In genomic region chr2:26724004-26724750, GRCh38 we compare ENCODE assay signal across 12 cellular contexts. TPM values are rescaled to one million over a fixed set of nuclear protein-coding genes. Genes with fewer than 3 reads are reported as not detected.
DNase-seq lines count a peak whose midpoint lies in the region; ATAC-seq, FAIRE-seq and TF ChIP-seq lines count a peak whose summit lies in the region.
"Had no signal": no experiment of that assay in that cellular context is flagged by ENCODE, and none has a peak within 500 bp of the region (broad histone marks: within the 10 kb centered on the region; RNA-seq: fewer than 3 reads in every experiment).

No MANE protein-coding gene starts in this region.

- 10% methylated on average over 12 of the region's 14 CpGs for WGBS in K562 (ENCODE audit: insufficient coverage, low coverage, missing lambda C conversion rate)
- WGBS in testis, 2 donors: 36 to 43% methylated on average over 14 of the region's 14 CpGs

- H3K27me3 ChIP-seq in K562 (ENCODE audit: control insufficient read depth in 2 of 2, insufficient read depth in 2 of 2, low read length in 2 of 2): no peaks in the 10 kb centered on the region
- H3K27me3 ChIP-seq in testis: no peaks in the 10 kb centered on the region

- intact Hi-C loops in K562 (cut with micrococcal nuclease) (no loop called here), testis (cut with DNase I; ENCODE audit: low total_unique reads) (no loop called here)

- ATAC-seq in K562 (peak; percentile 85), GM19452 (IDR thresholded peaks at IDR 0.05; ENCODE audit: unreplicated experiment) (no peak), GM18505 (IDR thresholded peaks at IDR 0.05; ENCODE audit: unreplicated experiment) (no peak)

- no peak; the same call in 1 of the 2 replicates for TF ChIP-seq POLR2A in K562 (conservative IDR thresholded peaks at IDR 0.05)
- no peak for TF ChIP-seq POLR2A in testis (IDR thresholded peaks at IDR 0.05)
- TF ChIP-seq POLR2A in GM18505 (IDR thresholded peaks at IDR 0.05; ENCODE audit: borderline replicate concordance, extremely low read depth, insufficient read depth, insufficient read length): no peak

- POLR2A ChIA-PET in K562 (lab: Yijun Ruan, JAX): interaction anchor here (1.3 kb wide), 1 partner anchor 9 kb away, joined by 3 read pairs; no protein-coding TSS in a partner anchor

- BruUV-seq in K562 (replicated peaks; lab: Mats Ljungman, UMichigan): no TSS peak

- TF ChIP-seq CTCF in K562 (IDR thresholded peaks at IDR 0.05 in 2 of 3, conservative IDR thresholded peaks at IDR 0.05 in 1 of 3; ENCODE audit: insufficient read depth in 2 of 3, low read depth in 1 of 3, low read length in 3 of 3) (no peak), testis (IDR thresholded peaks at IDR 0.05) (no peak), GM20000 (IDR thresholded peaks at IDR 0.05; ENCODE audit: extremely low read depth, missing control alignments) (no peak)

- H3K4me3 ChIP-seq in K562 (no peak overlapping the region), testis (no peak overlapping the region)

- no peaks in the 10 kb centered on the region for H3K79me2 ChIP-seq in K562 (ENCODE audit: control insufficient read depth, insufficient read depth, low read length)

- TF ChIP-seq RAD21 in K562 (CRISPR knock-in tag; conservative IDR thresholded peaks at IDR 0.05 in 1 of 2, IDR thresholded peaks at IDR 0.05 in 1 of 2): no peak; a peak in 1 of 4 replicates

- H2AFZ ChIP-seq in K562 (ENCODE audit: low read depth, low read length): peak overlapping the region; percentile 68

- peak overlapping the region; percentile 29 to 84 for H3K9ac ChIP-seq in K562 (ENCODE audit: insufficient read depth in 1 of 2, low read depth in 2 of 2, low read length in 2 of 2)

- H4K20me1 ChIP-seq in K562 (replicated peaks; ENCODE audit: control insufficient read depth, insufficient read depth, low read length): no peaks in the 10 kb centered on the region

- H3K4me1 ChIP-seq in K562 (replicated peaks in 1 of 2; ENCODE audit: control insufficient read depth in 2 of 2, insufficient read depth in 2 of 2, low read length in 2 of 2): peaks cover 15 to 46% of the 10 kb centered on the region in 2 experiments
- peaks cover 56% of the 10 kb centered on the region for H3K4me1 ChIP-seq in testis

- H3K9me1 ChIP-seq in K562 (ENCODE audit: control insufficient read depth, insufficient read depth, low read length): no peaks in the 10 kb centered on the region

- H3K4me2 ChIP-seq in K562 (ENCODE audit: insufficient read depth, low read length): peak overlapping the region; percentile 7; the same call in 1 of the 2 replicates

- H3K27ac ChIP-seq in K562 (ENCODE audit: extremely low read depth, low read depth, low read length) (peak overlapping the region; percentile 76), testis (peak overlapping the region; percentile 79 to 82)

- peak; percentile 24 for DNase-seq in HT-29 (ENCODE audit: low spot score)
- peak; percentile 82 to 86 (median 83) for DNase-seq in K562 (ENCODE audit: extremely low read depth in 1 of 4, low spot score in 3 of 4)
- DNase-seq in kidney tubule cell (ENCODE audit: low spot score): peak; percentile 91
- DNase-seq in testis: peak; percentile 84
- no peak for DNase-seq in NCI-H1048 (lab: John Stamatoyannopoulos, UW)
- no peak for DNase-seq in GM20000 (ENCODE audit: low spot score)
- DNase-seq: activated B cell treated with CpG ODN at 0.5 μM for 24 hours; stimulated activated CD4-positive, alpha-beta T cell treated with anti-CD3 and anti-CD28 coated beads, Interleukin-2, amount 100 ng/mL, for 48 hours had no signal

- H3K9me3 ChIP-seq in K562 (replicated peaks; ENCODE audit: control insufficient read depth, insufficient read depth, low read depth, low read length) (no peaks in the 10 kb centered on the region), testis (no peaks in the 10 kb centered on the region)

- H3K36me3 ChIP-seq in K562 (ENCODE audit: control insufficient read depth, insufficient read depth, low read length) (no peaks in the 10 kb centered on the region), testis (ENCODE audit: low read depth, missing control alignments) (no peaks in the 10 kb centered on the region)

- CTCF ChIA-PET in K562 (lab: Yijun Ruan, JAX; ENCODE audit: low intra/inter-chr PET ratio): no interaction called here

- in situ Hi-C loops in K562 (cut with MboI): no loop called here

- FAIRE-seq in K562 (lab: Jason Lieb, UNC): peak; percentile 95
- FAIRE-seq: endometrium, GM18507 had no signal

- TF ChIP-seq EP300 in K562 (IDR thresholded peaks at IDR 0.05; ENCODE audit: low read length): peak; percentile 39; the same call in 1 of the 2 replicates

TF ChIP-seq in K562, 482 proteins besides CTCF, POLR2A, EP300 and RAD21 (continues in another document):
- no peak for TF ChIP-seq NR2C2 (CRISPR knock-in tag; IDR thresholded peaks at IDR 0.05)
- peak; percentile 86 for TF ChIP-seq NR2C2 (tag; IDR thresholded peaks at IDR 0.05)
- peak; percentile 27; the same call in 1 of the 2 replicates for TF ChIP-seq USF2 (CRISPR knock-in tag; IDR thresholded peaks at IDR 0.05)
- TF ChIP-seq BRD4 (IDR thresholded peaks at IDR 0.05): peak; percentile 37; the same call in 1 of the 2 replicates
- TF ChIP-seq SMARCA5 (IDR thresholded peaks at IDR 0.05): peak; percentile 36; the same call in 1 of the 2 replicates

RNA-seq across cellular contexts. Expression of gene KCNK3, which starts 31.7 kb away (rescaled TPM):
- not detected in 2 replicates for total RNA-seq in HT-29 (2014; rRNA removed; shearing (Covaris generic))
- total RNA-seq in K562 (2011; cell fraction: chromatin; rRNA removed; ENCODE audit: low replicate concordance): 0.23 TPM in 1 of 2 replicates, not detected in the other
- 0.13 and 0.17 TPM in 2 replicates for total RNA-seq in K562 (2011; cell fraction: nucleolus; rRNA removed)
- 0.07 TPM in 1 of 2 replicates, not detected in the other for total RNA-seq in K562 (2011; cell fraction: nucleoplasm; rRNA removed)
- total RNA-seq in K562 (2014; rRNA removed) (0.08 and 0.09 TPM in 2 replicates), K562 (2014; rRNA removed; fragmentation: Illumina TruSeq; extraction: Trizol) (not detected in 2 replicates), K562 (2015; rRNA removed; fragmentation: Illumina TruSeq; extraction: Trizol) (0.04 TPM in 1 of 2 replicates, not detected in the other), K562 (2021) (0.13 and 0.20 TPM in 2 replicates), testis (1 to 10 TPM; 1.0 to 2.5 TPM)
- polyA plus RNA-seq in K562 (2011; rRNA removed) (0.06 TPM in 1 of 2 replicates, not detected in the other), K562 (2014; fragmentation: Illumina TruSeq; extraction: Trizol) (not detected in 2 replicates), K562 (2014; fragmentation: Nextera tagmentation; extraction: Ambion mirVana) (under 1 TPM in 1 of 2 experiments, not detected in 1; 0.01 TPM), K562 (2014; rRNA removed) (0.08 TPM in 1 of 2 replicates, not detected in the other), testis (ENCODE audit: insufficient read depth, low read depth, low replicate concordance) (1.5 TPM)
- polyA plus RNA-seq in K562 (2011; cell fraction: cytosol; rRNA removed): 0.19 TPM in 1 of 2 replicates, not detected in the other
- 0.06 TPM in 1 of 2 replicates, not detected in the other for polyA plus RNA-seq in K562 (2011; cell fraction: nucleus; rRNA removed)
- polyA plus RNA-seq in K562 (2012): 0.01 and 0.04 TPM in 2 replicates
- not detected in 2 replicates for polyA minus RNA-seq in K562 (2011; rRNA and poly(A)+ RNA removed)
- polyA minus RNA-seq in K562 (2011; cell fraction: cytosol; rRNA and poly(A)+ RNA removed): not detected in 2 replicates
- 0.13 TPM in 1 of 2 replicates, not detected in the other for polyA minus RNA-seq in K562 (2011; cell fraction: nucleus; rRNA and poly(A)+ RNA removed)
- total RNA-seq: activated B cell treated with CpG ODN at 0.5 μM for 24 hours had no signal

RNA-seq across cellular contexts. Expression of gene SLC35F6, which starts 39.9 kb away (rescaled TPM):
- total RNA-seq in HT-29 (2014; rRNA removed; shearing (Covaris generic)): 24.3 and 27.5 TPM in 2 replicates
- 21.5 and 40.8 TPM in 2 replicates for total RNA-seq in K562 (2011; cell fraction: chromatin; rRNA removed; ENCODE audit: low replicate concordance)
- 40.7 and 47.7 TPM in 2 replicates for total RNA-seq in K562 (2011; cell fraction: nucleolus; rRNA removed)
- 48.1 and 75.0 TPM in 2 replicates for total RNA-seq in K562 (2011; cell fraction: nucleoplasm; rRNA removed)
- 22.9 and 31.9 TPM in 2 replicates for total RNA-seq in K562 (2014; rRNA removed)
- 21.9 and 22.2 TPM in 2 replicates for total RNA-seq in K562 (2014; rRNA removed; fragmentation: Illumina TruSeq; extraction: Trizol)
- 28.1 and 29.4 TPM in 2 replicates for total RNA-seq in K562 (2015; rRNA removed; fragmentation: Illumina TruSeq; extraction: Trizol)
- total RNA-seq in K562 (2021): 37.4 and 42.8 TPM in 2 replicates
- 11.9 and 16.7 TPM in 2 replicates for polyA plus RNA-seq in K562 (2011; rRNA removed)
- polyA plus RNA-seq in K562 (2011; cell fraction: cytosol; rRNA removed): 18.3 and 30.0 TPM in 2 replicates
- 5.5 and 8.8 TPM in 2 replicates for polyA plus RNA-seq in K562 (2011; cell fraction: nucleus; rRNA removed)
- 17.4 and 33.3 TPM in 2 replicates for polyA plus RNA-seq in K562 (2012)
- polyA plus RNA-seq in K562 (2014; fragmentation: Illumina TruSeq; extraction: Trizol): 22.5 and 23.4 TPM in 2 replicates
- polyA plus RNA-seq in K562 (2014; fragmentation: Nextera tagmentation; extraction: Ambion mirVana): 10 to 100 TPM; 19.3 to 47.3 TPM
- 18.8 and 20.9 TPM in 2 replicates for polyA plus RNA-seq in K562 (2014; rRNA removed)
- polyA minus RNA-seq in K562 (2011; rRNA and poly(A)+ RNA removed): 18.6 and 24.3 TPM in 2 replicates
- 23.3 and 30.5 TPM in 2 replicates for polyA minus RNA-seq in K562 (2011; cell fraction: cytosol; rRNA and poly(A)+ RNA removed)
- 6.7 and 9.3 TPM in 2 replicates for polyA minus RNA-seq in K562 (2011; cell fraction: nucleus; rRNA and poly(A)+ RNA removed)
- 10 to 100 TPM; 40.4 to 42.5 TPM for total RNA-seq in testis
- polyA plus RNA-seq in testis (ENCODE audit: insufficient read depth, low read depth, low replicate concordance): 15.5 TPM

Comparison
In these comparisons a context has a peak if more than half of its experiments do, and no peak if none do; other contexts are left out.
1. DNase-seq: peak in HT-29 (single experiment), K562 (4 of 4), kidney tubule cell (single experiment) and testis (single experiment); none in NCI-H1048 (single experiment) and GM20000 (single experiment).